ENCODE assay signal across 18 cellular contexts in the genomic region with DNA sequence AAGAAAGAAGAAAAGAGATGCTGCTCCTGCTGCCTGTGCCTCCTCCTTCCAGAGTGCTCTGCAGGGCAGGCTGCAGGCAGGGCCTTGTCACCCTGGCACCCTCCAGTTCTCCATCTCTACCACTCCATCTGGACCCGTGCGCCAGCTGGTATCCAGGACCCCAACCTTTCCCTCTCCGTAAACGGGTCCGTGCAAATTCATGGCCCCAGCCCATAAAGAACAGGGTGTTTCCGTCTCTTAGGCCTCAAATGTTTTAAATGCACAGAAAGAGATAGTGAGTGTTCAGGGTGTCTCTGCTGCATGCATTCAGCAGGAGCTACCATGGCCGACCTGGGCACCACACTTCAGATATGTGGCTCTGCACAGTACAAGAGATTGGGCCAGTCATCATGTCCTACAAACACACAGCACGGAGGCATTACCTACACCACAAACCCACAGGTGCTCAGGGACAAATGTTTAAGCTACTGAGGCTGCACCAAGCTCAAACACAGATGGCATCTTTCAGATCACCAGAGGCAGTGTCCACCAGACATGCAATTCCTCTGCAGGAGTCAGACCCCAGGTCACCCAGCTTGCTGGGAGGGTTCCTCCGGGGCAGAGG.
A peak's percentile ranks its signal among the peaks of the same experiment; 100 is the strongest.
DNase-seq lines count a peak whose midpoint lies in the region; ATAC-seq, FAIRE-seq and TF ChIP-seq lines count a peak whose summit lies in the region.
"Had no signal": no experiment of that assay in that cellular context is flagged by ENCODE, and none has a peak within 500 bp of the region (broad histone marks: within the 10 kb centered on the region; RNA-seq: fewer than 3 reads in every experiment).

No MANE protein-coding gene starts in this region.

- H3K4me3 ChIP-seq in BE2C (ENCODE audit: low read depth, low read length): no peak overlapping the region
- H3K4me3 ChIP-seq in kidney (ENCODE audit: low read length in 2 of 2): no peak overlapping the region
- H3K4me3 ChIP-seq in stomach: no peak overlapping the region
- no peak overlapping the region for H3K4me3 ChIP-seq in effector memory CD4-positive, alpha-beta T cell (ENCODE audit: insufficient read depth, low read depth, low read length, poor library complexity, severe bottlenecking)
- no peak overlapping the region for H3K4me3 ChIP-seq in prostate gland
- H3K4me3 ChIP-seq: BLaER1 treated with 17β-estradiol and CSF1 and Interleukin-3, amounts not matched to agents 10 nM and 100 nM had no signal

- no peak for TF ChIP-seq CTCF in BE2C (IDR thresholded peaks at IDR 0.05; ENCODE audit: low read depth, low read length)
- TF ChIP-seq CTCF in kidney (IDR thresholded peaks at IDR 0.05; ENCODE audit: borderline replicate concordance, extremely low read depth, insufficient read depth): no peak
- no peak for TF ChIP-seq CTCF in stomach (IDR thresholded peaks at IDR 0.05)
- TF ChIP-seq CTCF in prostate gland (IDR thresholded peaks at IDR 0.05): no peak

- peak; percentile 16 for DNase-seq in activated CD4-positive, CD25-positive, alpha-beta regulatory T cell treated with anti-CD3 and anti-CD28 coated beads, Interleukin-2, amount 50 U/mL, for 72 hours
- DNase-seq in BE2C (peak; percentile 0), kidney (peak; percentile 28), stomach (peak; percentile 7), prostate gland (ENCODE audit: low spot score) (no peak)
- no peak for DNase-seq in effector memory CD4-positive, alpha-beta T cell
- DNase-seq: COR-L47, DMS153, EL, NCI-H1105, NCI-H1694 treated with DMSO at 0.1 percent for 48 hours, PC-3 had no signal

- H3K36me3 ChIP-seq in BE2C (no peaks in the 10 kb centered on the region), kidney (ENCODE audit: control insufficient read depth in 1 of 2, insufficient read depth in 2 of 2, low read length in 2 of 2) (no peaks in the 10 kb centered on the region), stomach (no peaks in the 10 kb centered on the region), prostate gland (no peaks in the 10 kb centered on the region)
- no peaks in the 10 kb centered on the region for H3K36me3 ChIP-seq in effector memory CD4-positive, alpha-beta T cell (ENCODE audit: control insufficient read depth, insufficient read depth, low read length)
- H3K36me3 ChIP-seq: BLaER1 treated with 17β-estradiol and CSF1 and Interleukin-3, amounts not matched to agents 10 nM and 100 nM had no signal

- no peak for TF ChIP-seq EP300 in stomach (IDR thresholded peaks at IDR 0.05)

- no peaks in the 10 kb centered on the region for H3K9me3 ChIP-seq in BE2C
- peaks cover 2 to 7% of the 10 kb centered on the region in 2 donors for H3K9me3 ChIP-seq in kidney (ENCODE audit: control insufficient read depth in 1 of 2, low read length in 2 of 2)
- peaks cover 3 to 9% (median 5%) of the 10 kb centered on the region in 4 donors for H3K9me3 ChIP-seq in stomach
- no peaks in the 10 kb centered on the region for H3K9me3 ChIP-seq in effector memory CD4-positive, alpha-beta T cell (ENCODE audit: control insufficient read depth, low read length)
- H3K9me3 ChIP-seq in prostate gland: no peaks in the 10 kb centered on the region

- intact Hi-C loops in kidney (cut with DNase I) (no loop called here), stomach (cut with DNase I; ENCODE audit: low total_unique reads) (no loop called here), prostate gland (cut with DNase I) (no loop called here)

- 92 to 98% (median 97%) methylated on average over 9 of the region's 9 CpGs for WGBS in stomach, 5 donors
- WGBS in prostate gland: 94% methylated on average over 9 of the region's 9 CpGs

- H3K4me1 ChIP-seq in BE2C (no peaks in the 10 kb centered on the region), kidney (ENCODE audit: control insufficient read depth in 1 of 2, insufficient read depth in 1 of 2, low read depth in 1 of 2, low read length in 2 of 2) (no peaks in the 10 kb centered on the region), stomach (peaks cover 11 to 32% (median 18%) of the 10 kb centered on the region in 4 donors), prostate gland (replicated peaks) (peaks cover 7% of the 10 kb centered on the region)
- no peaks in the 10 kb centered on the region for H3K4me1 ChIP-seq in effector memory CD4-positive, alpha-beta T cell (ENCODE audit: control insufficient read depth, insufficient read depth, low read length, poor library complexity, severe bottlenecking)

- no peak for FAIRE-seq in kidney (lab: Jason Lieb, UNC)
- FAIRE-seq: H54 had no signal

- no peak for ATAC-seq in activated CD4-positive, CD25-positive, alpha-beta regulatory T cell treated with anti-CD3 and anti-CD28 coated beads, Interleukin-2, amount 50 U/mL, for 24 hours
- ATAC-seq in HG03521 (IDR thresholded peaks at IDR 0.05; ENCODE audit: unreplicated experiment): no peak
- ATAC-seq: PC-3 had no signal

- H3K9ac ChIP-seq in kidney (ENCODE audit: low read length in 2 of 2): no peak overlapping the region
- H3K9ac ChIP-seq: BLaER1 treated with 17β-estradiol and CSF1 and Interleukin-3, amounts not matched to agents 10 nM and 100 nM; KMS-11 had no signal

- no peak for TF ChIP-seq POLR2A in stomach (IDR thresholded peaks at IDR 0.05)
- no peak for TF ChIP-seq POLR2A in prostate gland (IDR thresholded peaks at IDR 0.05)

- H3K27me3 ChIP-seq in BE2C (no peaks in the 10 kb centered on the region), stomach (no peaks in the 10 kb centered on the region), prostate gland (replicated peaks; ENCODE audit: insufficient read depth) (no peaks in the 10 kb centered on the region)
- H3K27me3 ChIP-seq in effector memory CD4-positive, alpha-beta T cell (replicated peaks; ENCODE audit: control insufficient read depth, insufficient read depth, low read length, poor library complexity, severe bottlenecking): no peaks in the 10 kb centered on the region
- H3K27me3 ChIP-seq: BLaER1 treated with 17β-estradiol and CSF1 and Interleukin-3, amounts not matched to agents 10 nM and 100 nM had no signal

- H3K27ac ChIP-seq in kidney (ENCODE audit: low read depth in 2 of 2, low read length in 2 of 2) (no peak overlapping the region), stomach (no peak overlapping the region), prostate gland (no peak overlapping the region)
- no peak overlapping the region for H3K27ac ChIP-seq in effector memory CD4-positive, alpha-beta T cell (ENCODE audit: insufficient read depth, low read length, poor library complexity, severe bottlenecking)
- H3K27ac ChIP-seq: 22Rv1; BLaER1 treated with 17β-estradiol and CSF1 and Interleukin-3, amounts not matched to agents 10 nM and 100 nM; KMS-11 had no signal

Comparison
In these comparisons a context has a peak if more than half of its experiments do, and no peak if none do; other contexts are left out.
1. DNase-seq: peak in activated CD4-positive, CD25-positive, alpha-beta regulatory T cell treated with anti-CD3 and anti-CD28 coated beads, Interleukin-2, amount 50 U/mL, for 72 hours (single experiment), BE2C (single experiment), kidney (single experiment) and stomach (single experiment); none in effector memory CD4-positive, alpha-beta T cell (0 of 3) and prostate gland (single experiment).